In genomic region chr12:78308701-78309100, GRCh38 we compare ENCODE assay signal across 26 cellular contexts.
"Had no signal": no experiment of that assay in that cellular context is flagged by ENCODE, and none has a peak within 500 bp of the region (broad histone marks: within the 10 kb centered on the region; RNA-seq: fewer than 3 reads in every experiment).

No MANE protein-coding gene starts in this region.

- H3K9me3 ChIP-seq: mucosa of descending colon, ovary, tibial nerve, uterus had no signal

- DNase-seq: hypothalamus; immature natural killer cell; kidney; left ventricle myocardium inferior; midbrain; mucosa of descending colon; naive thymus-derived CD4-positive, alpha-beta T cell; ovary; retina; right cardiac atrium; stimulated activated CD4-positive, alpha-beta T cell treated with anti-CD3 and anti-CD28 coated beads, Interleukin-1b, Interleukin-23, amount 100 ng/mL, for 48 hours; stimulated activated CD4-positive, alpha-beta T cell treated with anti-CD3 and anti-CD28 coated beads, Interleukin-2, amount 100 ng/mL, for 48 hours; stimulated activated CD4-positive, alpha-beta T cell treated with anti-CD3 and anti-CD28 coated beads, Interleukin-4, amount 100 ng/mL, for 4 hours; stimulated activated CD8-positive, alpha-beta memory T cell treated with anti-CD3 and anti-CD28 coated beads, Interleukin-4, amount 100 ng/mL, for 48 hours; stimulated activated naive CD4-positive, alpha-beta T cell treated with Interleukin-2 at 50 U/mL for 16 hours; stimulated activated naive CD8-positive, alpha-beta T cell treated with anti-CD3 and anti-CD28 coated beads, Interleukin-15, amount 100 ng/mL, for 72 hours; substantia nigra; uterus had no signal

- H3K27me3 Mint-ChIP-seq: memory B cell; naive thymus-derived CD4-positive, alpha-beta T cell; natural killer cell treated with Interleukin-12 subunit alpha and Interleukin-12 subunit beta and Interleukin-15 and Interleukin-18, amount 100 ng/mL, for 72 hours; progenitor cell of endocrine pancreas; stimulated activated memory B cell treated with anti-CD40 and anti-IgM and Interleukin-4, amounts not matched to agents 10 μg/mL and 1 μg/mL and 100 μg/mL, for 72 hours; stimulated activated naive CD8-positive, alpha-beta T cell treated with anti-CD3 and anti-CD28 coated beads, Interleukin-15, amount 100 ng/mL, for 72 hours; type B pancreatic cell had no signal

- H3K9me3 Mint-ChIP-seq: memory B cell; stimulated activated memory B cell treated with anti-CD40 and anti-IgM and Interleukin-4, amounts not matched to agents 10 μg/mL and 1 μg/mL and 100 μg/mL, for 72 hours had no signal

- H3K4me3 ChIP-seq: left ventricle myocardium inferior, lung, mucosa of descending colon, ovary, skin epidermis, tibial nerve, uterus had no signal

- H3K36me3 Mint-ChIP-seq: immature natural killer cell; memory B cell; naive thymus-derived CD4-positive, alpha-beta T cell; natural killer cell treated with Interleukin-12 subunit alpha and Interleukin-12 subunit beta and Interleukin-15 and Interleukin-18, amount 100 ng/mL, for 72 hours; stimulated activated memory B cell treated with anti-CD40 and anti-IgM and Interleukin-4, amounts not matched to agents 10 μg/mL and 1 μg/mL and 100 μg/mL, for 72 hours; type B pancreatic cell had no signal

- H3K27me3 ChIP-seq: ovary, tibial nerve, uterus had no signal

- H3K27ac Mint-ChIP-seq: immature natural killer cell; memory B cell; naive thymus-derived CD4-positive, alpha-beta T cell; natural killer cell treated with Interleukin-12 subunit alpha and Interleukin-12 subunit beta and Interleukin-15 and Interleukin-18, amount 100 ng/mL, for 72 hours; progenitor cell of endocrine pancreas; stimulated activated memory B cell treated with anti-CD40 and anti-IgM and Interleukin-4, amounts not matched to agents 10 μg/mL and 1 μg/mL and 100 μg/mL, for 72 hours; stimulated activated naive CD8-positive, alpha-beta T cell treated with anti-CD3 and anti-CD28 coated beads, Interleukin-15, amount 100 ng/mL, for 72 hours; type B pancreatic cell had no signal

- H3K27ac ChIP-seq: left ventricle myocardium inferior, ovary, skin epidermis, tibial nerve, uterus had no signal

- H3K36me3 ChIP-seq: left ventricle myocardium inferior, ovary, tibial nerve, uterus had no signal

- H3K4me1 Mint-ChIP-seq: immature natural killer cell; memory B cell; naive thymus-derived CD4-positive, alpha-beta T cell; stimulated activated memory B cell treated with anti-CD40 and anti-IgM and Interleukin-4, amounts not matched to agents 10 μg/mL and 1 μg/mL and 100 μg/mL, for 72 hours; stimulated activated naive CD8-positive, alpha-beta T cell treated with anti-CD3 and anti-CD28 coated beads, Interleukin-15, amount 100 ng/mL, for 72 hours had no signal

- H3K4me3 Mint-ChIP-seq: immature natural killer cell; memory B cell; naive thymus-derived CD4-positive, alpha-beta T cell; natural killer cell treated with Interleukin-12 subunit alpha and Interleukin-12 subunit beta and Interleukin-15 and Interleukin-18, amount 100 ng/mL, for 72 hours; stimulated activated memory B cell treated with anti-CD40 and anti-IgM and Interleukin-4, amounts not matched to agents 10 μg/mL and 1 μg/mL and 100 μg/mL, for 72 hours; stimulated activated naive CD8-positive, alpha-beta T cell treated with anti-CD3 and anti-CD28 coated beads, Interleukin-15, amount 100 ng/mL, for 72 hours; type B pancreatic cell had no signal

- H3K4me1 ChIP-seq: left ventricle myocardium inferior, tibial nerve, uterus had no signal
